ENCODE assay signal across 9 cellular contexts in the genomic region with DNA sequence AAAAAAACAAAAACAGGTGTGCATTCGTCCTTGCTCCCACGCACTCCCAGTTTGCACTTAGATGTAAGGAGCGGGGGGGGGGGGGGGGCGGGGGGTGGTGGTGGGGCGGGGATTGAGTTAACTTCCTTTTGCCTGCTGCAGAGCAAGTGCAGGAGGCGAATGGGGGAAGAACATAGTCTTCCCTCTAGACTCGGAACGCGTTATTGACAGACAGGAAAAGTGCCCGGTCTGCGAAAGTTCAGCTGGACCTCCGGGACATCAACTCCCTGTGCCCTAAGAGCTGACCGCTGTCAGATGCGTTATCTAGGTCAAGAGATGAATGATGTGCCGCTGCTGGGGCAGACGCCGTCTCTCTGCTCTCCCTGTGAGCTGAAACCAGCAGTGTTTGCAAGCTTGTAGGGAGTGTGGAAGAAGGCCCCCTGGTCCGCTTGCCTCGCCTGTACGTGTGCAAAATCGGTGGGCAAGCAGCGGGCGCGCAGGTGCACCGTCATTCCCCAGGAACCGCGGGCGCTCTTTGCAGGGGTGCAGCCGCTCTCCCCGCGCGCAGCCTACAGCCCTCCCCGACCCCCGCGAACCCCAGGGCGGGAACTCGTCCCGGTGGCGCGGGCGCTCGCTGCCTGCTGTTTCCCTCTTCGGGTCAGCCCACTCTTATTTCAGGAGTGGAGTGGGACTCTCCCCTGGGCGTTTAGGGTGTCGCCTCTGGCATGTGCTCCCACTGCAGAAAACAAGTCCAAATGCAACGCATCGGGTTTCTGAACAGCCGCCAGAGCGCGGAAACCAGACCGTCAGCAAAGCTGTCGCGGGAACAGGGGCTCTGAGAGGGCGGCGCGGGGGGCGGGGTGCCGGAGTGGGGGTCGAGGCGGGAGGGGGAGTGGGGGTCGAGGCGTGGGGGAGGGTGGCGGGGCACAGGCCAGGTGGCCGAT. TPM values are rescaled to one million over a fixed set of nuclear protein-coding genes. Genes with fewer than 3 reads are reported as not detected.
DNase-seq lines count a peak whose midpoint lies in the region; ATAC-seq, FAIRE-seq and TF ChIP-seq lines count a peak whose summit lies in the region.
"Had no signal": no experiment of that assay in that cellular context is flagged by ENCODE, and none has a peak within 500 bp of the region (broad histone marks: within the 10 kb centered on the region; RNA-seq: fewer than 3 reads in every experiment).

No MANE protein-coding gene starts in this region.

- TF ChIP-seq CTCF in pancreas (IDR thresholded peaks at IDR 0.05) = no peak

- peak overlapping the region; percentile 51 to 87 (median 74) for H3K27ac ChIP-seq in pancreas
- H3K27ac ChIP-seq: SJSA1 had no signal

- peak; percentile 24 for DNase-seq in DMS53 treated with DMSO at 0.1 percent for 48 hours (lab: John Stamatoyannopoulos, UW; ENCODE audit: unreplicated experiment)
- DNase-seq in Kasumi-1 (lab: John Stamatoyannopoulos, UW) = peak; percentile 76 to 80
- DNase-seq in activated T-cell treated with anti-CD3 and anti-CD28 coated beads, Interleukin-2, amount 50 U/mL, for 4 hours = no peak
- DNase-seq in globus pallidus (ENCODE audit: low spot score) = peak; percentile 34
- DNase-seq in pancreas = peak; percentile 57 to 86 (median 67)
- no peak for DNase-seq in NCI-H2081 (lab: John Stamatoyannopoulos, UW)
- DNase-seq in NCI-H510A (lab: John Stamatoyannopoulos, UW) = no peak
- DNase-seq in D341Med (ENCODE audit: low spot score) = no peak

- ATAC-seq in activated T-cell treated with anti-CD3 and anti-CD28 coated beads, Interleukin-2, amount 50 U/mL, for 4 hours = peak in 1 of 2 donors; percentile 3
- ATAC-seq in pancreas = peak; percentile 4 to 44 (median 26)

- peaks cover 12 to 25% (median 13%) of the 10 kb centered on the region in 3 donors for H3K4me1 ChIP-seq in pancreas

- no peaks in the 10 kb centered on the region for H3K36me3 ChIP-seq in pancreas

- H3K27me3 ChIP-seq in pancreas = no peaks in the 10 kb centered on the region
- H3K27me3 ChIP-seq: SJSA1 had no signal

- peaks cover 2% of the 10 kb centered on the region for H3K36me3 Mint-ChIP-seq in activated T-cell treated with anti-CD3 and anti-CD28 coated beads, Interleukin-2, amount 50 U/mL, for 4 hours (ENCODE audit: insufficient read depth)

- 0% methylated on average over 51 to 64 of the region's 64 CpGs for WGBS in pancreas, 2 donors

- H3K4me3 Mint-ChIP-seq in activated T-cell treated with anti-CD3 and anti-CD28 coated beads, Interleukin-2, amount 50 U/mL, for 4 hours = peak overlapping the region; percentile 77

- H3K9me3 ChIP-seq in pancreas = no peaks in the 10 kb centered on the region

- FAIRE-seq in pancreas (lab: Jason Lieb, UNC) = no peak

- peak overlapping the region; percentile 28 to 79 (median 56) for H3K4me3 ChIP-seq in pancreas

- H3K9me3 Mint-ChIP-seq in activated T-cell treated with anti-CD3 and anti-CD28 coated beads, Interleukin-2, amount 50 U/mL, for 4 hours = no peaks in the 10 kb centered on the region

- peaks cover 28% of the 10 kb centered on the region for H3K4me1 Mint-ChIP-seq in activated T-cell treated with anti-CD3 and anti-CD28 coated beads, Interleukin-2, amount 50 U/mL, for 4 hours (ENCODE audit: low read depth)

- intact Hi-C loops in pancreas (cut with DNase I) = loop anchor here in 1 of 3 donors (5.0 kb wide), 1 partner anchor 201 kb away; no protein-coding TSS in a partner anchor

- no peaks in the 10 kb centered on the region for H3K27me3 Mint-ChIP-seq in activated T-cell treated with anti-CD3 and anti-CD28 coated beads, Interleukin-2, amount 50 U/mL, for 4 hours (ENCODE audit: low read depth)

RNA-seq across cellular contexts. Expression of a gene that starts 1.9 kb away (rescaled TPM):
- 10 to 100 TPM; 60.5 to 77.0 (median 68.8) TPM for total RNA-seq in activated T-cell treated with anti-CD3 and anti-CD28 coated beads, Interleukin-2, amount 50 U/mL, for 4 hours
- 10 to 100 TPM; 10.0 to 28.4 (median 18.2) TPM for total RNA-seq in pancreas
- polyA plus RNA-seq in pancreas = 10 to 100 TPM; 10.9 to 11.8 TPM

Comparison
In these comparisons a context has a peak if more than half of its experiments do, and no peak if none do; other contexts are left out.
1. DNase-seq: peak in DMS53 treated with DMSO at 0.1 percent for 48 hours (single experiment), Kasumi-1 (2 of 2), globus pallidus (single experiment) and pancreas (6 of 6); none in activated T-cell treated with anti-CD3 and anti-CD28 coated beads, Interleukin-2, amount 50 U/mL, for 4 hours (single experiment), NCI-H2081 (0 of 2), NCI-H510A (single experiment) and D341Med (single experiment).